ENCODE assay signal across 9 cellular contexts in the genomic region with DNA sequence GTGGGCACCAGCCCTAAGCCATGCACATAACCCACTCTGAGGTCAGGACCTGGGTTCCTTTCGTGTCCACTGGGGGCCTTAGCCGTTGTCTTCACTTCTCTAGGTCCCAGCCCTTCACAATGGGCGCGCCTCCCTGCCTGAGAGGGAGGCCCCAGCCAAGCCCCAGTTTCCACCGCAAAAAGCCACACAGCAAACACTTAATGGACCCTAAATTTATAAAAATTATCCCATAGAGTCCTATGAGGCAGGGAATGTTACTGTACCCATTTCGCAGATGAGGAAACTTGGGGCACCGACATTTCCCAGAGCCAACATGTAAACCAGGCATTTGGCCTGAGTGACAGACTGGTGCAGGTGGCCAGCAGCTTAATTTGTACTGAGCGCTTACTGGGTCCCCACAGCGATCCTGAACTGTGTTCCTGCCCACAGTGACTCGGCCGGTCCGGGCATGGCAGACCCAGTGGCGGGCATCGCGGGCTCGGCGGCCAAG. TPM values are rescaled to one million over a fixed set of nuclear protein-coding genes. Genes with fewer than 3 reads are reported as not detected.
A peak's percentile ranks its signal among the peaks of the same experiment; 100 is the strongest.
DNase-seq lines count a peak whose midpoint lies in the region; ATAC-seq, FAIRE-seq and TF ChIP-seq lines count a peak whose summit lies in the region.
"Had no signal": no experiment of that assay in that cellular context is flagged by ENCODE, and none has a peak within 500 bp of the region (broad histone marks: within the 10 kb centered on the region; RNA-seq: fewer than 3 reads in every experiment).

No MANE protein-coding gene starts in this region.

- no peak for TF ChIP-seq CTCF in fibroblast of villous mesenchyme (IDR thresholded peaks at IDR 0.05; ENCODE audit: insufficient read depth, low read depth, low read length)

- peak overlapping the region; percentile 82 for H3K27ac ChIP-seq in rectal smooth muscle tissue (ENCODE audit: low read depth, low read length)

- H3K27me3 ChIP-seq in rectal smooth muscle tissue (ENCODE audit: control insufficient read depth, insufficient read depth, low read length) = no peaks in the 10 kb centered on the region

- H3K36me3 ChIP-seq in rectal smooth muscle tissue (ENCODE audit: control insufficient read depth, insufficient read depth, low read length) = no peaks in the 10 kb centered on the region

- peak overlapping the region; percentile 81 for H3K4me3 ChIP-seq in fibroblast of villous mesenchyme (ENCODE audit: low read depth, low read length)
- peak overlapping the region; percentile 93 for H3K4me3 ChIP-seq in rectal smooth muscle tissue (ENCODE audit: low read length)

- H3K4me3 Mint-ChIP-seq in T-helper 17 cell = peak overlapping the region; percentile 88

- H3K4me1 Mint-ChIP-seq in T-helper 17 cell = peaks cover 19% of the 10 kb centered on the region

- no peak for TF ChIP-seq POLR2A in H54 (IDR thresholded peaks at IDR 0.05; ENCODE audit: low read depth, low read length)

- DNase-seq in GM03348 (ENCODE audit: low spot score) (peak; percentile 46), T-helper 17 cell (no peak), fibroblast of villous mesenchyme (ENCODE audit: low read depth) (no peak), cortex of kidney (lab: John Stamatoyannopoulos, UW) (no peak), H54 (ENCODE audit: insufficient read length, low spot score) (no peak), epidermal melanocyte (ENCODE audit: insufficient read length, low spot score) (no peak), midbrain (lab: John Stamatoyannopoulos, UW) (no peak)

- H3K9ac ChIP-seq in rectal smooth muscle tissue (ENCODE audit: low read length) = peak overlapping the region; percentile 62

- peaks cover 8% of the 10 kb centered on the region for H3K27me3 Mint-ChIP-seq in T-helper 17 cell

- no peaks in the 10 kb centered on the region for H3K9me3 ChIP-seq in T-helper 17 cell (ENCODE audit: control insufficient read depth, low read length, poor library complexity, severe bottlenecking)

- peak overlapping the region; percentile 80 for H3K27ac Mint-ChIP-seq in T-helper 17 cell

- no peak for ATAC-seq in T-helper 17 cell

- peaks cover 35% of the 10 kb centered on the region for H3K4me1 ChIP-seq in rectal smooth muscle tissue (ENCODE audit: control insufficient read depth, insufficient read depth, low read length)

- no peaks in the 10 kb centered on the region for H3K36me3 Mint-ChIP-seq in T-helper 17 cell (ENCODE audit: low read depth)

- FAIRE-seq in H54 (lab: Jason Lieb, UNC) = no peak

RNA-seq across cellular contexts. Expression of a gene that starts 1.3 kb away (rescaled TPM):
- total RNA-seq in T-helper 17 cell = 10 to 100 TPM in 1 of 2 donors, 1 to 10 TPM in 1; 2.5 to 32.6 TPM
- total RNA-seq in fibroblast of villous mesenchyme = 16.4 and 18.4 TPM in 2 replicates

RNA-seq across cellular contexts. Expression of a gene that starts 7.8 kb away (rescaled TPM):
- under 1 TPM in 1 of 2 donors, not detected in 1; 0.92 TPM for total RNA-seq in T-helper 17 cell
- 0.86 TPM in 1 of 2 replicates, not detected in the other for total RNA-seq in fibroblast of villous mesenchyme
- total RNA-seq: SK-MEL-5 had no signal

RNA-seq across cellular contexts. Expression of a gene that starts 39.6 kb away (rescaled TPM):
- total RNA-seq in T-helper 17 cell = 100 to 1,000 TPM; 323 to 335 TPM
- 159 and 207 TPM in 2 replicates for total RNA-seq in fibroblast of villous mesenchyme

RNA-seq across cellular contexts. Expression of a gene that starts 39.9 kb away (rescaled TPM):
- total RNA-seq in T-helper 17 cell (10 to 100 TPM; 11.3 to 15.9 TPM), fibroblast of villous mesenchyme (22.9 and 24.5 TPM in 2 replicates)
